9 cellular contexts compared by ENCODE assay signal in genomic region chrX:102498732-102499131, GRCh38. TPM values are rescaled to one million over a fixed set of nuclear protein-coding genes. Genes with fewer than 3 reads are reported as not detected.
"Had no signal": no experiment of that assay in that cellular context is flagged by ENCODE, and none has a peak within 500 bp of the region (broad histone marks: within the 10 kb centered on the region; RNA-seq: fewer than 3 reads in every experiment).

No MANE protein-coding gene starts in this region.

- ATAC-seq: GM12878 had no signal

- H3K4me3 ChIP-seq: GM12878 had no signal

- DNase-seq: GDM1, GF-D8 had no signal

- FAIRE-seq: G401.6, GM12878, GM12891, GM12892, GM18507, GM19239 had no signal

RNA-seq across cellular contexts. Expression of gene TMSB15A, which starts 17.8 kb away (rescaled TPM):
- total RNA-seq: GM12878 had no signal

RNA-seq across cellular contexts. Expression of gene TCP11X2, which starts 27.1 kb away (rescaled TPM):
- total RNA-seq: G401, GM12878 had no signal
- polyA plus RNA-seq: GM12878 had no signal

RNA-seq across cellular contexts. Expression of gene NXF2B, which starts 58.9 kb away (rescaled TPM):
- total RNA-seq: G401, GM12878 had no signal
- polyA plus RNA-seq: GM12878 had no signal
